In genomic region chr3:4852780-4853748, GRCh38 we compare ENCODE assay signal across 1 cellular context.
TF ChIP-seq lines count a peak whose summit lies in the region.

No MANE protein-coding gene starts in this region.

TF ChIP-seq in HepG2, 621 proteins besides CTCF, POLR2A, EP300 and RAD21 (continued from another document):
- no peak for TF ChIP-seq ARID4A (CRISPR knock-in tag; IDR thresholded peaks at IDR 0.05; ENCODE audit: borderline replicate concordance)
- TF ChIP-seq ZNF841 (CRISPR knock-in tag; IDR thresholded peaks at IDR 0.05; ENCODE audit: borderline replicate concordance), result no peak
- TF ChIP-seq TOE1 (CRISPR knock-in tag; IDR thresholded peaks at IDR 0.05), result no peak
- TF ChIP-seq ZFP36 (IDR thresholded peaks at IDR 0.05; ENCODE audit: borderline replicate concordance, low read depth, low read length, partially characterized antibody), result no peak
- no peak for TF ChIP-seq ATF5 (CRISPR knock-in tag; IDR thresholded peaks at IDR 0.05; ENCODE audit: low read depth)
- no peak for TF ChIP-seq ZNF670 (CRISPR knock-in tag; IDR thresholded peaks at IDR 0.05; ENCODE audit: borderline replicate concordance)
